9 cellular contexts compared by ENCODE assay signal in the genomic region with DNA sequence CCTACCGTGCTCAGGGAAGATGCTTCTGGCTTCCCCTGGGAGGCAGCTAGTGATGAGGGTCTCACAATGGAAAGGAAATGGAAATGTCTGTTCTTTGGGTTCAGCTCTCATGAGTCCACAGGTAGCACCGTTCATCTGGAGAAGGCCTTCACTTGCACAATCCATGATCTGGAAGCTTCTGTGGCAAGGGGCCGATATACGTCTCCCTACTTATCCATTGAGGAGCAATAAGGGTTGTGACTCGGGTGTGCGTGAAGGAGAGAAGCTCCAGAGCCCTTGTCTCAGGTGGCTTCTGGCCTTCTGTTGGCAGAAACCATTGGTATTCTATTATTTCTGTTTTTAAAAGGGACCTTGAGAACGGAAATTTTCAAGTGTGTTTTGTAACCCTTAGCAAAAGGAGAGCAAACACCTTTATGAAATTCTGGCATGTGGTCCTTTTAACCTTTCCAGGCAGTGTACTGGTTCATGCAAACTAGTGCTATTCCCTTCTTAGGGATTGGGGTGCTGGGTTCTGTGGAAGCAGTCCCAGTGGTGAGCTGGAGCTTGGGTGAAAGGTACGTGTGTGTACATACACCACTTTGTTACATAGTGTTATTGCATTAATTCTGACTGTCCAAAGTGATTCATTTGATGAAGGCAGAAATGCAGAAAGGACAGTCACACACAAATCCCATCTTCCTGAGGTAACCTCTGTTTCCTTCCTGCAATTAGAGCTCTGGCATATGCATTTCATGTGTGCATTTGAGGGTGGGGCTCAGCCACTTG. TPM values are rescaled to one million over a fixed set of nuclear protein-coding genes. Genes with fewer than 3 reads are reported as not detected.
DNase-seq lines count a peak whose midpoint lies in the region; ATAC-seq, FAIRE-seq and TF ChIP-seq lines count a peak whose summit lies in the region.
"Had no signal": no experiment of that assay in that cellular context is flagged by ENCODE, and none has a peak within 500 bp of the region (broad histone marks: within the 10 kb centered on the region; RNA-seq: fewer than 3 reads in every experiment).

No MANE protein-coding gene starts in this region.

- H3K36me3 ChIP-seq in liver (ENCODE audit: control insufficient read depth in 4 of 4, insufficient read depth in 3 of 4, low read depth in 1 of 4, low read length in 3 of 4) (no peaks in the 10 kb centered on the region), tibial nerve (no peaks in the 10 kb centered on the region)

- TF ChIP-seq EP300 in tibial nerve (IDR thresholded peaks at IDR 0.05) = no peak

- H3K4me3 ChIP-seq in liver (ENCODE audit: low read depth in 1 of 3, low read length in 3 of 3) (no peak overlapping the region), tibial nerve (no peak overlapping the region)

- 64% methylated on average over 8 of the region's 8 CpGs for WGBS in liver
- 83 to 85% methylated on average over 8 of the region's 8 CpGs for WGBS in tibial nerve, 2 donors

- peak overlapping the region; percentile 87 to 93 for H3K4me3 Mint-ChIP-seq in activated T-cell treated with anti-CD3 and anti-CD28 coated beads, Interleukin-2, amount 50 U/mL, for 72 hours

- H3K9ac ChIP-seq in liver (ENCODE audit: low read depth in 1 of 2, low read length in 2 of 2) = no peak overlapping the region

- H3K27ac Mint-ChIP-seq in activated T-cell treated with anti-CD3 and anti-CD28 coated beads, Interleukin-2, amount 50 U/mL, for 72 hours = peak overlapping the region; percentile 87
- H3K27ac Mint-ChIP-seq in activated naive CD4-positive, alpha-beta T cell treated with anti-CD3 and anti-CD28 coated beads, Interleukin-2, amount 50 U/mL, for 72 hours = peak overlapping the region; percentile 81 to 98

- H3K9me3 ChIP-seq in liver (ENCODE audit: control insufficient read depth in 4 of 4, low read length in 3 of 4) (no peaks in the 10 kb centered on the region), tibial nerve (no peaks in the 10 kb centered on the region)

- H3K27ac ChIP-seq in liver (ENCODE audit: low read depth in 1 of 2, low read length in 2 of 2) (peak overlapping the region; percentile 25 to 48), tibial nerve (peak overlapping the region in 3 of 4 donors; percentile 93 to 95 (median 94))

- peaks cover 0 to 4% of the 10 kb centered on the region in 2 donors for H3K9me3 Mint-ChIP-seq in activated T-cell treated with anti-CD3 and anti-CD28 coated beads, Interleukin-2, amount 50 U/mL, for 72 hours
- peaks cover 0 to 5% of the 10 kb centered on the region in 2 donors for H3K9me3 Mint-ChIP-seq in activated naive CD4-positive, alpha-beta T cell treated with anti-CD3 and anti-CD28 coated beads, Interleukin-2, amount 50 U/mL, for 72 hours

- no peak for DNase-seq in activated T-cell treated with anti-CD3 and anti-CD28 coated beads, Interleukin-2, amount 50 U/mL, for 72 hours
- DNase-seq in activated T-cell treated with anti-CD3 and anti-CD28 coated beads for 4 hours (no peak), tibial nerve (ENCODE audit: low spot score in 2 of 2) (no peak), GM19239 (ENCODE audit: insufficient read length, low spot score) (no peak)
- no peak for DNase-seq in activated naive CD4-positive, alpha-beta T cell treated with anti-CD3 and anti-CD28 coated beads, Interleukin-2, amount 50 U/mL, for 72 hours (ENCODE audit: low spot score in 2 of 2)
- DNase-seq in NK-92 treated with Interleukin-12 subunit alpha and Interleukin-12 subunit beta, amount 100 ng/mL, for 24 hours (lab: John Stamatoyannopoulos, UW) = no peak

- peak in 1 of 2 donors; percentile 6 for TF ChIP-seq RAD21 in liver (IDR thresholded peaks at IDR 0.05)

- H3K36me3 Mint-ChIP-seq in activated T-cell treated with anti-CD3 and anti-CD28 coated beads, Interleukin-2, amount 50 U/mL, for 72 hours (ENCODE audit: insufficient read depth in 2 of 2) = peaks cover 21 to 43% of the 10 kb centered on the region in 2 donors
- H3K36me3 Mint-ChIP-seq in activated naive CD4-positive, alpha-beta T cell treated with anti-CD3 and anti-CD28 coated beads, Interleukin-2, amount 50 U/mL, for 72 hours = peaks cover 5 to 54% of the 10 kb centered on the region in 2 donors

- H3K4me1 Mint-ChIP-seq in activated T-cell treated with anti-CD3 and anti-CD28 coated beads, Interleukin-2, amount 50 U/mL, for 72 hours (ENCODE audit: low read depth) = peaks cover 98% of the 10 kb centered on the region

- H3K27me3 ChIP-seq in liver (ENCODE audit: control insufficient read depth in 4 of 4, insufficient read depth in 4 of 4, low read length in 3 of 4) = no peaks in the 10 kb centered on the region
- no peaks in the 10 kb centered on the region for H3K27me3 ChIP-seq in tibial nerve

- peaks cover 20 to 73% (median 58%) of the 10 kb centered on the region in 4 donors for H3K4me1 ChIP-seq in liver (ENCODE audit: control insufficient read depth in 4 of 4, insufficient read depth in 4 of 4, low read length in 3 of 4)
- peaks cover 0 to 100% (median 90%) of the 10 kb centered on the region in 4 donors for H3K4me1 ChIP-seq in tibial nerve

- TF ChIP-seq POLR2A in tibial nerve (IDR thresholded peaks at IDR 0.05) = no peak

- TF ChIP-seq CTCF in liver (IDR thresholded peaks at IDR 0.05; ENCODE audit: low read depth, low read length, missing input control) (no peak), tibial nerve (IDR thresholded peaks at IDR 0.05) (no peak)

- no peak for FAIRE-seq in GM19239 (lab: Jason Lieb, UNC)
- FAIRE-seq: frontal cortex had no signal

- ATAC-seq in activated T-cell treated with anti-CD3 and anti-CD28 coated beads, Interleukin-2, amount 50 U/mL, for 72 hours (replicated peaks in 1 of 2) = no peak
- peak in 1 of 2 donors; percentile 13 for ATAC-seq in activated naive CD4-positive, alpha-beta T cell treated with anti-CD3 and anti-CD28 coated beads, Interleukin-2, amount 50 U/mL, for 72 hours
- no peak for ATAC-seq in HG02870 (IDR thresholded peaks at IDR 0.05; ENCODE audit: unreplicated experiment)

- H3K27me3 Mint-ChIP-seq in activated T-cell treated with anti-CD3 and anti-CD28 coated beads, Interleukin-2, amount 50 U/mL, for 72 hours (ENCODE audit: low read depth) = no peaks in the 10 kb centered on the region

TF ChIP-seq in liver, 16 proteins besides CTCF, POLR2A, EP300 and RAD21 (continues in another document):
- TF ChIP-seq RXRA (IDR thresholded peaks at IDR 0.05) = peak; percentile 48 to 66
- TF ChIP-seq, protein P1, sequence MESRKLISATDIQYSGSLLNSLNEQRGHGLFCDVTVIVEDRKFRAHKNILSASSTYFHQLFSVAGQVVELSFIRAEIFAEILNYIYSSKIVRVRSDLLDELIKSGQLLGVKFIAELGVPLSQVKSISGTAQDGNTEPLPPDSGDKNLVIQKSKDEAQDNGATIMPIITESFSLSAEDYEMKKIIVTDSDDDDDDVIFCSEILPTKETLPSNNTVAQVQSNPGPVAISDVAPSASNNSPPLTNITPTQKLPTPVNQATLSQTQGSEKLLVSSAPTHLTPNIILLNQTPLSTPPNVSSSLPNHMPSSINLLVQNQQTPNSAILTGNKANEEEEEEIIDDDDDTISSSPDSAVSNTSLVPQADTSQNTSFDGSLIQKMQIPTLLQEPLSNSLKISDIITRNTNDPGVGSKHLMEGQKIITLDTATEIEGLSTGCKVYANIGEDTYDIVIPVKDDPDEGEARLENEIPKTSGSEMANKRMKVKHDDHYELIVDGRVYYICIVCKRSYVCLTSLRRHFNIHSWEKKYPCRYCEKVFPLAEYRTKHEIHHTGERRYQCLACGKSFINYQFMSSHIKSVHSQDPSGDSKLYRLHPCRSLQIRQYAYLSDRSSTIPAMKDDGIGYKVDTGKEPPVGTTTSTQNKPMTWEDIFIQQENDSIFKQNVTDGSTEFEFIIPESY (IDR thresholded peaks at IDR 0.05) = no peak
- peak; percentile 58 for TF ChIP-seq SP1 (IDR thresholded peaks at IDR 0.05)
- no peak for TF ChIP-seq NR2F2 (IDR thresholded peaks at IDR 0.05)
- TF ChIP-seq FOXA1 (IDR thresholded peaks at IDR 0.05) = no peak
- TF ChIP-seq FOXA2 (IDR thresholded peaks at IDR 0.05) = no peak
- TF ChIP-seq, protein P2, sequence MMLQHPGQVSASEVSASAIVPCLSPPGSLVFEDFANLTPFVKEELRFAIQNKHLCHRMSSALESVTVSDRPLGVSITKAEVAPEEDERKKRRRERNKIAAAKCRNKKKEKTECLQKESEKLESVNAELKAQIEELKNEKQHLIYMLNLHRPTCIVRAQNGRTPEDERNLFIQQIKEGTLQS (IDR thresholded peaks at IDR 0.05) = no peak
- TF ChIP-seq, protein P3, sequence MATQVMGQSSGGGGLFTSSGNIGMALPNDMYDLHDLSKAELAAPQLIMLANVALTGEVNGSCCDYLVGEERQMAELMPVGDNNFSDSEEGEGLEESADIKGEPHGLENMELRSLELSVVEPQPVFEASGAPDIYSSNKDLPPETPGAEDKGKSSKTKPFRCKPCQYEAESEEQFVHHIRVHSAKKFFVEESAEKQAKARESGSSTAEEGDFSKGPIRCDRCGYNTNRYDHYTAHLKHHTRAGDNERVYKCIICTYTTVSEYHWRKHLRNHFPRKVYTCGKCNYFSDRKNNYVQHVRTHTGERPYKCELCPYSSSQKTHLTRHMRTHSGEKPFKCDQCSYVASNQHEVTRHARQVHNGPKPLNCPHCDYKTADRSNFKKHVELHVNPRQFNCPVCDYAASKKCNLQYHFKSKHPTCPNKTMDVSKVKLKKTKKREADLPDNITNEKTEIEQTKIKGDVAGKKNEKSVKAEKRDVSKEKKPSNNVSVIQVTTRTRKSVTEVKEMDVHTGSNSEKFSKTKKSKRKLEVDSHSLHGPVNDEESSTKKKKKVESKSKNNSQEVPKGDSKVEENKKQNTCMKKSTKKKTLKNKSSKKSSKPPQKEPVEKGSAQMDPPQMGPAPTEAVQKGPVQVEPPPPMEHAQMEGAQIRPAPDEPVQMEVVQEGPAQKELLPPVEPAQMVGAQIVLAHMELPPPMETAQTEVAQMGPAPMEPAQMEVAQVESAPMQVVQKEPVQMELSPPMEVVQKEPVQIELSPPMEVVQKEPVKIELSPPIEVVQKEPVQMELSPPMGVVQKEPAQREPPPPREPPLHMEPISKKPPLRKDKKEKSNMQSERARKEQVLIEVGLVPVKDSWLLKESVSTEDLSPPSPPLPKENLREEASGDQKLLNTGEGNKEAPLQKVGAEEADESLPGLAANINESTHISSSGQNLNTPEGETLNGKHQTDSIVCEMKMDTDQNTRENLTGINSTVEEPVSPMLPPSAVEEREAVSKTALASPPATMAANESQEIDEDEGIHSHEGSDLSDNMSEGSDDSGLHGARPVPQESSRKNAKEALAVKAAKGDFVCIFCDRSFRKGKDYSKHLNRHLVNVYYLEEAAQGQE (IDR thresholded peaks at IDR 0.05) = no peak
- TF ChIP-seq GABPA (IDR thresholded peaks at IDR 0.05 in 1 of 2, conservative IDR thresholded peaks at IDR 0.05 in 1 of 2) = no peak
- no peak for TF ChIP-seq HNF4G (IDR thresholded peaks at IDR 0.05)
- TF ChIP-seq TAF1 (conservative IDR thresholded peaks at IDR 0.05) = no peak
- TF ChIP-seq YY1 (IDR thresholded peaks at IDR 0.05) = no peak
- TF ChIP-seq JUND (IDR thresholded peaks at IDR 0.05) = no peak
- peak; percentile 30 to 42 for TF ChIP-seq HNF4A (conservative IDR thresholded peaks at IDR 0.05)

RNA-seq across cellular contexts. Expression of gene KLF13, which starts 32.5 kb away (rescaled TPM):
- total RNA-seq in activated T-cell treated with anti-CD3 and anti-CD28 coated beads, Interleukin-2, amount 50 U/mL, for 72 hours = 100 to 1,000 TPM; 260 to 273 TPM
- total RNA-seq in activated naive CD4-positive, alpha-beta T cell treated with anti-CD3 and anti-CD28 coated beads, Interleukin-2, amount 50 U/mL, for 72 hours = 100 to 1,000 TPM; 124 to 161 TPM
- total RNA-seq in liver = 10 to 100 TPM; 64.6 to 77.1 TPM
- 10 to 100 TPM; 17.4 to 50.5 TPM for polyA plus RNA-seq in liver
- 10 to 100 TPM; 61.2 to 77.9 (median 75.1) TPM for total RNA-seq in tibial nerve
